In the genomic region with DNA sequence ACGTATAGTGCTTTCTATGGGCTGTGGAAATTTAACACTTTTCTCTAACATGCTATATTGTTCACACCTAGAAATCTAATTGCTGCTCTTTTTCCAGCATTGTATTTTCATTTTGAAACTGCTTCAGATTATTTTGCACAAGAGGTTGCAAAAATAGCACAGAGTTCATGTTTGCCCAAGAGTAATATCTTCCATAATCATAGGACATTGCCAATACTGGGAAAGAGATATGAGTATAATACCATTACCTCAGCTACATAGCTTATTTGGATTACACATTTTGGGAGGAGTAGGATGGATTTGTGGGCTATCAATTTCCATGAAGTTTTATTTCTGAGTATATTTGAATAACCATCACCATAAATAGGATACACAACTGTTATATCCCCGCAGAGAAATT, we compare ENCODE assay signal across 28 cellular contexts.
"Had no signal": no experiment of that assay in that cellular context is flagged by ENCODE, and none has a peak within 500 bp of the region (broad histone marks: within the 10 kb centered on the region; RNA-seq: fewer than 3 reads in every experiment).

No MANE protein-coding gene starts in this region.

- H3K36me3 Mint-ChIP-seq: stimulated activated effector memory CD8-positive, alpha-beta T cell treated with anti-CD3 and anti-CD28 coated beads, Interleukin-12 subunit alpha, Interleukin-12 subunit beta, amount 100 ng/mL, for 72 hours; stimulated activated memory B cell treated with anti-CD40 and anti-IgM and Interleukin-4, amounts not matched to agents 10 μg/mL and 1 μg/mL and 100 μg/mL, for 72 hours; stimulated activated naive B cell treated with anti-CD40 and anti-IgM and Interleukin-4, amounts not matched to agents 10 μg/mL and 1 μg/mL and 100 μg/mL, for 72 hours; type B pancreatic cell had no signal

- H3K4me1 Mint-ChIP-seq: stimulated activated effector memory CD8-positive, alpha-beta T cell treated with anti-CD3 and anti-CD28 coated beads, Interleukin-12 subunit alpha, Interleukin-12 subunit beta, amount 100 ng/mL, for 72 hours; stimulated activated memory B cell treated with anti-CD40 and anti-IgM and Interleukin-4, amounts not matched to agents 10 μg/mL and 1 μg/mL and 100 μg/mL, for 72 hours; stimulated activated naive B cell treated with anti-CD40 and anti-IgM and Interleukin-4, amounts not matched to agents 10 μg/mL and 1 μg/mL and 100 μg/mL, for 72 hours; stimulated activated naive CD8-positive, alpha-beta T cell treated with anti-CD3 and anti-CD28 coated beads, Interleukin-15, amount 100 ng/mL, for 72 hours had no signal

- H3K27me3 Mint-ChIP-seq: stimulated activated memory B cell treated with anti-CD40 and anti-IgM and Interleukin-4, amounts not matched to agents 10 μg/mL and 1 μg/mL and 100 μg/mL, for 72 hours; stimulated activated naive B cell treated with anti-CD40 and anti-IgM and Interleukin-4, amounts not matched to agents 10 μg/mL and 1 μg/mL and 100 μg/mL, for 72 hours; stimulated activated naive CD8-positive, alpha-beta T cell treated with anti-CD3 and anti-CD28 coated beads, Interleukin-15, amount 100 ng/mL, for 72 hours; stimulated activated naive CD8-positive, alpha-beta T cell treated with anti-CD3 and anti-CD28 coated beads, Interleukin-15, Interleukin-2, amounts not matched to agents 100 ng/mL and 50 ng/mL, for 24 hours; type B pancreatic cell had no signal

- H3K27ac ChIP-seq: stomach, suprapubic skin, testis, thoracic aorta, thyroid gland, tibial artery, tibial nerve, transverse colon, upper lobe of left lung, upper lobe of right lung, uterus, vagina had no signal

- DNase-seq: stimulated activated CD4-positive, alpha-beta T cell treated with anti-CD3 and anti-CD28 coated beads, Interleukin-2, amount 100 ng/mL, for 48 hours; stimulated activated CD4-positive, alpha-beta T cell treated with anti-CD3 and anti-CD28 coated beads, Interleukin-4, amount 100 ng/mL, for 1 hour; stimulated activated CD4-positive, alpha-beta T cell treated with anti-CD3 and anti-CD28 coated beads, Interleukin-4, amount 100 ng/mL, for 24 hours; stimulated activated CD4-positive, alpha-beta T cell treated with anti-CD3 and anti-CD28 coated beads, Interleukin-4, amount 100 ng/mL, for 4 hours; stimulated activated CD8-positive, alpha-beta memory T cell treated with anti-CD3 and anti-CD28 coated beads, Interleukin-4, amount 100 ng/mL, for 48 hours; stimulated activated naive B cell treated with anti-CD40 and anti-IgM and Interleukin-4, amounts not matched to agents 10 μg/mL and 1 μg/mL and 100 μg/mL, for 72 hours; stimulated activated naive CD4-positive, alpha-beta T cell; stimulated activated naive CD4-positive, alpha-beta T cell treated with Interleukin-2 at 50 U/mL for 16 hours; stimulated activated naive CD8-positive, alpha-beta T cell treated with anti-CD3 and anti-CD28 coated beads, Interleukin-15, amount 100 ng/mL, for 72 hours; stimulated activated naive CD8-positive, alpha-beta T cell treated with anti-CD3 and anti-CD28 coated beads, Interleukin-15, Interleukin-2, amounts not matched to agents 100 U/mL and 50 U/mL, for 24 hours; stomach; substantia nigra; testis; thyroid gland; tibial artery; transverse colon; trophoblast cell; upper lobe of left lung; upper lobe of right lung; uterus had no signal

- H3K9me3 ChIP-seq: suprapubic skin, testis, thoracic aorta, thyroid gland, tibial artery, transverse colon, upper lobe of right lung, uterus, vagina had no signal

- H3K4me3 Mint-ChIP-seq: stimulated activated effector memory CD8-positive, alpha-beta T cell treated with anti-CD3 and anti-CD28 coated beads, Interleukin-12 subunit alpha, Interleukin-12 subunit beta, amount 100 ng/mL, for 72 hours; stimulated activated memory B cell treated with anti-CD40 and anti-IgM and Interleukin-4, amounts not matched to agents 10 μg/mL and 1 μg/mL and 100 μg/mL, for 72 hours; stimulated activated naive B cell treated with anti-CD40 and anti-IgM and Interleukin-4, amounts not matched to agents 10 μg/mL and 1 μg/mL and 100 μg/mL, for 72 hours; stimulated activated naive CD8-positive, alpha-beta T cell treated with anti-CD3 and anti-CD28 coated beads, Interleukin-15, amount 100 ng/mL, for 72 hours; stimulated activated naive CD8-positive, alpha-beta T cell treated with anti-CD3 and anti-CD28 coated beads, Interleukin-15, Interleukin-2, amounts not matched to agents 100 ng/mL and 50 ng/mL, for 24 hours; type B pancreatic cell had no signal

- H3K27ac Mint-ChIP-seq: stimulated activated effector memory CD8-positive, alpha-beta T cell treated with anti-CD3 and anti-CD28 coated beads, Interleukin-12 subunit alpha, Interleukin-12 subunit beta, amount 100 ng/mL, for 72 hours; stimulated activated memory B cell treated with anti-CD40 and anti-IgM and Interleukin-4, amounts not matched to agents 10 μg/mL and 1 μg/mL and 100 μg/mL, for 72 hours; stimulated activated naive B cell treated with anti-CD40 and anti-IgM and Interleukin-4, amounts not matched to agents 10 μg/mL and 1 μg/mL and 100 μg/mL, for 72 hours; stimulated activated naive CD8-positive, alpha-beta T cell treated with anti-CD3 and anti-CD28 coated beads, Interleukin-15, amount 100 ng/mL, for 72 hours; stimulated activated naive CD8-positive, alpha-beta T cell treated with anti-CD3 and anti-CD28 coated beads, Interleukin-15, Interleukin-2, amounts not matched to agents 100 ng/mL and 50 ng/mL, for 24 hours; type B pancreatic cell had no signal

- H3K27me3 ChIP-seq: stomach, suprapubic skin, testis, thyroid gland, tibial artery, tibial nerve, transverse colon, upper lobe of left lung, upper lobe of right lung, uterus, vagina had no signal

- H3K4me3 ChIP-seq: stomach, suprapubic skin, testis, thoracic aorta, thyroid gland, tibial artery, tibial nerve, transverse colon, upper lobe of left lung, upper lobe of right lung, uterus, vagina had no signal

- H3K36me3 ChIP-seq: stomach, suprapubic skin, thoracic aorta, thyroid gland, tibial artery, tibial nerve, transverse colon, upper lobe of left lung, upper lobe of right lung, uterus, vagina had no signal

- ATAC-seq: stimulated activated effector memory CD8-positive, alpha-beta T cell treated with anti-CD3 and anti-CD28 coated beads, Interleukin-12 subunit alpha, Interleukin-12 subunit beta, amount 100 ng/mL, for 72 hours; stimulated activated memory B cell treated with anti-CD40 and anti-IgM and Interleukin-4, amounts not matched to agents 10 μg/mL and 1 μg/mL and 100 μg/mL, for 72 hours; stimulated activated naive B cell treated with anti-CD40 and anti-IgM and Interleukin-4, amounts not matched to agents 10 μg/mL and 1 μg/mL and 100 μg/mL, for 72 hours; stimulated activated naive CD8-positive, alpha-beta T cell treated with anti-CD3 and anti-CD28 coated beads, Interleukin-15, amount 100 ng/mL, for 72 hours; stimulated activated naive CD8-positive, alpha-beta T cell treated with anti-CD3 and anti-CD28 coated beads, Interleukin-15, Interleukin-2, amounts not matched to agents 100 U/mL and 50 U/mL, for 24 hours; upper lobe of right lung had no signal

- H3K9me3 Mint-ChIP-seq: stimulated activated memory B cell treated with anti-CD40 and anti-IgM and Interleukin-4, amounts not matched to agents 10 μg/mL and 1 μg/mL and 100 μg/mL, for 72 hours; type B pancreatic cell had no signal

- H3K4me1 ChIP-seq: stomach, suprapubic skin, testis, thyroid gland, tibial artery, tibial nerve, transverse colon, upper lobe of left lung, upper lobe of right lung, uterus, vagina had no signal
